Comparison of ENCODE assay signal across 20 cellular contexts in genomic region chr5:79011219-79011836, GRCh38. TPM values are rescaled to one million over a fixed set of nuclear protein-coding genes. Genes with fewer than 3 reads are reported as not detected.
DNase-seq lines count a peak whose midpoint lies in the region; ATAC-seq, FAIRE-seq and TF ChIP-seq lines count a peak whose summit lies in the region.
"Had no signal": no experiment of that assay in that cellular context is flagged by ENCODE, and none has a peak within 500 bp of the region (broad histone marks: within the 10 kb centered on the region; RNA-seq: fewer than 3 reads in every experiment).

No MANE protein-coding gene starts in this region.

- H3K27ac Mint-ChIP-seq in astrocyte (ENCODE audit: unreplicated experiment) (no peak overlapping the region), natural killer cell (no peak overlapping the region)
- H3K27ac Mint-ChIP-seq: CD14-positive monocyte, immature natural killer cell had no signal

- H2AFZ ChIP-seq in astrocyte (ENCODE audit: low read depth, low read length), result no peak overlapping the region
- no peak overlapping the region for H2AFZ ChIP-seq in HepG2 (ENCODE audit: low read length)

- H3K9ac ChIP-seq in astrocyte (ENCODE audit: low read length) (no peak overlapping the region), HepG2 (ENCODE audit: insufficient read depth, low read depth, low read length) (no peak overlapping the region)

- H3K9me3 ChIP-seq in astrocyte (ENCODE audit: insufficient read depth, low read depth, low read length) (peaks cover 5% of the 10 kb centered on the region), HepG2 (ENCODE audit: low read length) (0 out of 2 replicates have a peak, but pooled peaks cover 8% of the 10 kb centered on the region)

- DNase-seq in AG20443 (ENCODE audit: low spot score) (peak; percentile 48), GM12892 (ENCODE audit: insufficient read length) (no peak), astrocyte (ENCODE audit: low read depth) (peak; percentile 88), HepG2 (ENCODE audit: low spot score) (no peak), natural killer cell (no peak), activated gamma-delta T cell (lab: John Stamatoyannopoulos, UW) (no peak), NCI-H1092 (lab: John Stamatoyannopoulos, UW) (no peak)
- no peak for DNase-seq in activated CD4-positive, alpha-beta T cell treated with anti-CD3 and anti-CD28 coated beads for 4 hours
- DNase-seq: activated CD4-positive, CD25-positive, alpha-beta regulatory T cell; activated naive CD4-positive, alpha-beta T cell treated with Interleukin-2 at 50 U/mL for 16 hours; immature natural killer cell; NCI-H187 treated with DMSO at 0.1 percent for 48 hours; NCI-H524; nucleus accumbens; Peyer's patch; stomach; T-helper 1 cell had no signal

- peak; percentile 74 for ATAC-seq in HepG2
- no peak for ATAC-seq in natural killer cell

- H3K4me1 ChIP-seq in astrocyte (ENCODE audit: insufficient read depth, low read length), result no peaks in the 10 kb centered on the region
- H3K4me1 ChIP-seq in HepG2 (ENCODE audit: insufficient read depth, low read length), result peaks cover 31% of the 10 kb centered on the region
- H3K4me1 ChIP-seq: Peyer's patch, stomach had no signal

- H3K27ac ChIP-seq in astrocyte (ENCODE audit: low read depth, low read length) (no peak overlapping the region), HepG2 (ENCODE audit: extremely low read length, insufficient read depth, low read length) (no peak overlapping the region)
- H3K27ac ChIP-seq: Peyer's patch, stomach had no signal

- H3K79me2 ChIP-seq in astrocyte (ENCODE audit: insufficient read depth, low read length) (no peaks in the 10 kb centered on the region), HepG2 (ENCODE audit: insufficient read depth, low read length) (no peaks in the 10 kb centered on the region)

- H3K4me1 Mint-ChIP-seq in astrocyte (ENCODE audit: low read depth, unreplicated experiment) (no peaks in the 10 kb centered on the region), natural killer cell (no peaks in the 10 kb centered on the region)
- H3K4me1 Mint-ChIP-seq: CD14-positive monocyte, immature natural killer cell had no signal

- no peaks in the 10 kb centered on the region for H3K36me3 Mint-ChIP-seq in astrocyte (ENCODE audit: low read depth, unreplicated experiment)
- H3K36me3 Mint-ChIP-seq in natural killer cell, result no peaks in the 10 kb centered on the region
- H3K36me3 Mint-ChIP-seq: CD14-positive monocyte had no signal

- H4K20me1 ChIP-seq in astrocyte (ENCODE audit: insufficient read depth, low read length) (no peaks in the 10 kb centered on the region), HepG2 (ENCODE audit: insufficient read depth, low read length) (no peaks in the 10 kb centered on the region)

- in situ Hi-C loops in HepG2 (cut with HindIII; ENCODE audit: extremely low pct_ligation_motif_present, low pct_unique_long_range_greater_than_20kb), result loop anchor here (25.0 kb wide), 1 partner anchor 451 kb away; no protein-coding TSS in a partner anchor

- no peak for TF ChIP-seq RAD21 in HepG2 (CRISPR knock-in tag; IDR thresholded peaks at IDR 0.05)

- intact Hi-C loops in HepG2 (cut with micrococcal nuclease; ENCODE audit: unreplicated experiment), result no loop called here
- intact Hi-C loops in natural killer cell (cut with micrococcal nuclease), result no loop called here

- H3K4me3 Mint-ChIP-seq in astrocyte (ENCODE audit: unreplicated experiment) (no peak overlapping the region), natural killer cell (no peak overlapping the region)
- H3K4me3 Mint-ChIP-seq: CD14-positive monocyte, immature natural killer cell had no signal

- WGBS in HepG2 (ENCODE audit: low lambda C conversion rate), result 89% methylated on average over 1 of the region's 1 CpG

- TF ChIP-seq EP300 in HepG2 (IDR thresholded peaks at IDR 0.05; ENCODE audit: low read depth in 2 of 2, low read length in 2 of 2), result no peak
- TF ChIP-seq EP300 in HepG2 (CRISPR knock-in tag; IDR thresholded peaks at IDR 0.05; ENCODE audit: borderline replicate concordance), result no peak

- no peaks in the 10 kb centered on the region for H3K36me3 ChIP-seq in astrocyte (ENCODE audit: insufficient read depth, low read length)
- no peaks in the 10 kb centered on the region for H3K36me3 ChIP-seq in HepG2 (replicated peaks in 1 of 2; ENCODE audit: control insufficient read depth in 1 of 2, insufficient read depth in 2 of 2, low read length in 2 of 2)
- H3K36me3 ChIP-seq: Peyer's patch, stomach had no signal

- H3K27me3 ChIP-seq in astrocyte (ENCODE audit: insufficient read depth, low read length) (no peaks in the 10 kb centered on the region), HepG2 (ENCODE audit: control insufficient read depth in 1 of 2, insufficient read depth in 2 of 2, low read length in 2 of 2) (no peaks in the 10 kb centered on the region)
- H3K27me3 ChIP-seq: Peyer's patch, stomach had no signal

- POLR2A ChIA-PET in HepG2 (lab: Yijun Ruan, JAX), result no interaction called here

- H3K27me3 Mint-ChIP-seq in astrocyte (ENCODE audit: low read depth, unreplicated experiment), result no peaks in the 10 kb centered on the region
- peaks cover 14 to 48% of the 10 kb centered on the region in 2 donors for H3K27me3 Mint-ChIP-seq in natural killer cell (ENCODE audit: low read depth in 2 of 2)

- H3K9me3 Mint-ChIP-seq in astrocyte (ENCODE audit: unreplicated experiment) (peaks cover 6% of the 10 kb centered on the region), natural killer cell (peaks cover 3 to 6% of the 10 kb centered on the region in 2 donors)

- TF ChIP-seq CTCF in astrocyte (IDR thresholded peaks at IDR 0.05; ENCODE audit: insufficient read depth, low read depth, low read length) (no peak), HepG2 (CRISPR knock-in tag; IDR thresholded peaks at IDR 0.05) (no peak), natural killer cell (IDR thresholded peaks at IDR 0.05) (no peak)

- CTCF ChIA-PET in HepG2 (lab: Yijun Ruan, JAX; ENCODE audit: low intra/inter-chr PET ratio, low total read pairs), result no interaction called here

- no TSS peak for BruUV-seq in HepG2 (replicated peaks; lab: Mats Ljungman, UMichigan)

- no peak overlapping the region for H3K4me2 ChIP-seq in astrocyte (ENCODE audit: low read length)
- no peak overlapping the region for H3K4me2 ChIP-seq in HepG2 (ENCODE audit: low read depth, low read length)
- H3K4me2 ChIP-seq: smooth muscle cell had no signal

- H3K4me3 ChIP-seq in astrocyte (ENCODE audit: insufficient read depth, low read depth, low read length) (no peak overlapping the region), HepG2 (replicated peaks in 1 of 3; ENCODE audit: insufficient read depth in 1 of 3, low read depth in 2 of 3, low read length in 3 of 3) (no peak overlapping the region)
- H3K4me3 ChIP-seq: Peyer's patch, smooth muscle cell, stomach had no signal

- peak; percentile 40 for FAIRE-seq in GM12892 (lab: Jason Lieb, UNC)
- FAIRE-seq in astrocyte (lab: Jason Lieb, UNC), result peak; percentile 59
- FAIRE-seq in HepG2 (lab: Jason Lieb, UNC), result no peak
- FAIRE-seq: bronchial epithelial cell had no signal

- no peak for TF ChIP-seq POLR2A in GM12892 (IDR thresholded peaks at IDR 0.05; ENCODE audit: low read depth, low read length)
- TF ChIP-seq POLR2A in HepG2 (IDR thresholded peaks at IDR 0.05; ENCODE audit: insufficient read depth in 1 of 2, low read depth in 2 of 2, low read length in 2 of 2), result no peak

RNA-seq across cellular contexts. Expression of gene ARSB, which starts 26.2 kb away (rescaled TPM):
- 3.3 TPM for polyA plus RNA-seq in GM12892 (2012; ENCODE audit: missing spikeins)
- total RNA-seq in astrocyte (30.2 and 32.0 TPM in 2 replicates), HepG2 (2016; rRNA removed; fragmentation: Illumina TruSeq; extraction: Trizol) (29.5 and 52.6 TPM in 2 replicates), natural killer cell (10 to 100 TPM in 1 of 3 donors, 1 to 10 TPM in 2; 8.6 to 12.8 (median 8.9) TPM)
- 31.9 and 35.6 TPM in 2 replicates for total RNA-seq in HepG2 (2016; cell fraction: cytosol; rRNA removed; fragmentation: Illumina TruSeq; extraction: Trizol; ENCODE audit: low read depth)
- 27.5 and 50.9 TPM in 2 replicates for total RNA-seq in HepG2 (2016; cell fraction: insoluble cytoplasmic fraction; rRNA removed; fragmentation: Illumina TruSeq; extraction: Trizol)
- total RNA-seq in HepG2 (2016; cell fraction: membrane; rRNA removed; fragmentation: Illumina TruSeq; extraction: Trizol), result 31.2 TPM in 2 replicates
- total RNA-seq in HepG2 (2016; cell fraction: nucleus; rRNA removed; fragmentation: Illumina TruSeq; extraction: Trizol), result 68.6 and 68.7 TPM in 2 replicates
- polyA plus RNA-seq in HepG2 (2011; rRNA removed), result 60.8 and 66.4 TPM in 2 replicates
- 47.7 and 50.6 TPM in 2 replicates for polyA plus RNA-seq in HepG2 (2011; cell fraction: cytosol; rRNA removed)
- 32.8 and 34.4 TPM in 2 replicates for polyA plus RNA-seq in HepG2 (2011; cell fraction: nucleus; rRNA removed)
- 36.1 and 38.1 TPM in 2 replicates for polyA plus RNA-seq in HepG2 (2012)
- polyA plus RNA-seq in HepG2 (2016; cell fraction: cytosol; fragmentation: Illumina TruSeq; extraction: Trizol; ENCODE audit: low read depth), result 6.9 and 7.3 TPM in 2 replicates
- polyA plus RNA-seq in HepG2 (2016; cell fraction: insoluble cytoplasmic fraction; fragmentation: Illumina TruSeq; extraction: Trizol; ENCODE audit: low read depth), result 20.7 and 24.7 TPM in 2 replicates
- polyA plus RNA-seq in HepG2 (2016; cell fraction: membrane; fragmentation: Illumina TruSeq; extraction: Trizol; ENCODE audit: low read depth), result 10.7 and 11.5 TPM in 2 replicates
- polyA plus RNA-seq in HepG2 (2016; cell fraction: nucleus; fragmentation: Illumina TruSeq; extraction: Trizol; ENCODE audit: insufficient read depth, low read depth), result 62.9 and 65.1 TPM in 2 replicates
- 13.2 and 89.5 TPM in 2 replicates for polyA minus RNA-seq in HepG2 (2011; rRNA and poly(A)+ RNA removed; ENCODE audit: low replicate concordance)
- polyA minus RNA-seq in HepG2 (2011; cell fraction: cytosol; rRNA and poly(A)+ RNA removed), result 71.8 and 79.4 TPM in 2 replicates
- polyA minus RNA-seq in HepG2 (2011; cell fraction: nucleus; rRNA and poly(A)+ RNA removed), result 74.4 and 82.4 TPM in 2 replicates

RNA-seq across cellular contexts. Expression of gene DMGDH, which starts 58.1 kb away (rescaled TPM):
- 0.28 TPM for polyA plus RNA-seq in GM12892 (2012; ENCODE audit: missing spikeins)
- total RNA-seq in astrocyte, result not detected in 2 replicates
- 4.6 and 7.9 TPM in 2 replicates for total RNA-seq in HepG2 (2016; rRNA removed; fragmentation: Illumina TruSeq; extraction: Trizol)
- 2.6 and 5.4 TPM in 2 replicates for total RNA-seq in HepG2 (2016; cell fraction: cytosol; rRNA removed; fragmentation: Illumina TruSeq; extraction: Trizol; ENCODE audit: low read depth)
- total RNA-seq in HepG2 (2016; cell fraction: insoluble cytoplasmic fraction; rRNA removed; fragmentation: Illumina TruSeq; extraction: Trizol), result 4.1 and 7.2 TPM in 2 replicates
- total RNA-seq in HepG2 (2016; cell fraction: membrane; rRNA removed; fragmentation: Illumina TruSeq; extraction: Trizol), result 6.9 and 7.7 TPM in 2 replicates
- total RNA-seq in HepG2 (2016; cell fraction: nucleus; rRNA removed; fragmentation: Illumina TruSeq; extraction: Trizol), result 5.3 and 6.5 TPM in 2 replicates
- polyA plus RNA-seq in HepG2 (2011; rRNA removed), result 3.2 and 3.6 TPM in 2 replicates
- 2.2 and 3.7 TPM in 2 replicates for polyA plus RNA-seq in HepG2 (2011; cell fraction: cytosol; rRNA removed)
- polyA plus RNA-seq in HepG2 (2011; cell fraction: nucleus; rRNA removed), result 1.9 and 2.6 TPM in 2 replicates
- 3.9 and 8.5 TPM in 2 replicates for polyA plus RNA-seq in HepG2 (2012)
- 1.9 and 2.1 TPM in 2 replicates for polyA plus RNA-seq in HepG2 (2016; cell fraction: cytosol; fragmentation: Illumina TruSeq; extraction: Trizol; ENCODE audit: low read depth)
- 3.3 and 4.2 TPM in 2 replicates for polyA plus RNA-seq in HepG2 (2016; cell fraction: insoluble cytoplasmic fraction; fragmentation: Illumina TruSeq; extraction: Trizol; ENCODE audit: low read depth)
- 3.1 and 5.1 TPM in 2 replicates for polyA plus RNA-seq in HepG2 (2016; cell fraction: membrane; fragmentation: Illumina TruSeq; extraction: Trizol; ENCODE audit: low read depth)
- polyA plus RNA-seq in HepG2 (2016; cell fraction: nucleus; fragmentation: Illumina TruSeq; extraction: Trizol; ENCODE audit: insufficient read depth, low read depth), result 3.9 and 4.6 TPM in 2 replicates
- 0.35 and 2.7 TPM in 2 replicates for polyA minus RNA-seq in HepG2 (2011; rRNA and poly(A)+ RNA removed; ENCODE audit: low replicate concordance)
- polyA minus RNA-seq in HepG2 (2011; cell fraction: cytosol; rRNA and poly(A)+ RNA removed), result 2.3 and 3.3 TPM in 2 replicates
- polyA minus RNA-seq in HepG2 (2011; cell fraction: nucleus; rRNA and poly(A)+ RNA removed), result 6.1 and 8.1 TPM in 2 replicates
- 1 to 10 TPM in 2 of 3 donors, under 1 TPM in 1; 0.43 to 2.9 (median 2.4) TPM for total RNA-seq in natural killer cell
- total RNA-seq: smooth muscle cell had no signal
- polyA plus RNA-seq: CD14-positive monocyte had no signal

RNA-seq across cellular contexts. Expression of gene BHMT2, which starts 58.2 kb away (rescaled TPM):
- not detected for polyA plus RNA-seq in GM12892 (2012; ENCODE audit: missing spikeins)
- not detected in 2 replicates for total RNA-seq in astrocyte
- 18.8 and 24.1 TPM in 2 replicates for total RNA-seq in HepG2 (2016; rRNA removed; fragmentation: Illumina TruSeq; extraction: Trizol)
- total RNA-seq in HepG2 (2016; cell fraction: cytosol; rRNA removed; fragmentation: Illumina TruSeq; extraction: Trizol; ENCODE audit: low read depth), result 3.8 and 4.2 TPM in 2 replicates
- 20.1 and 22.9 TPM in 2 replicates for total RNA-seq in HepG2 (2016; cell fraction: insoluble cytoplasmic fraction; rRNA removed; fragmentation: Illumina TruSeq; extraction: Trizol)
- 9.9 and 10.6 TPM in 2 replicates for total RNA-seq in HepG2 (2016; cell fraction: membrane; rRNA removed; fragmentation: Illumina TruSeq; extraction: Trizol)
- 12.4 and 16.0 TPM in 2 replicates for total RNA-seq in HepG2 (2016; cell fraction: nucleus; rRNA removed; fragmentation: Illumina TruSeq; extraction: Trizol)
- polyA plus RNA-seq in HepG2 (2011; rRNA removed), result 11.4 and 13.8 TPM in 2 replicates
- 7.9 and 9.3 TPM in 2 replicates for polyA plus RNA-seq in HepG2 (2011; cell fraction: cytosol; rRNA removed)
- polyA plus RNA-seq in HepG2 (2011; cell fraction: nucleus; rRNA removed), result 9.9 and 17.2 TPM in 2 replicates
- polyA plus RNA-seq in HepG2 (2012), result 17.3 and 29.7 TPM in 2 replicates
- 4.8 and 5.9 TPM in 2 replicates for polyA plus RNA-seq in HepG2 (2016; cell fraction: cytosol; fragmentation: Illumina TruSeq; extraction: Trizol; ENCODE audit: low read depth)
- 24.9 and 32.3 TPM in 2 replicates for polyA plus RNA-seq in HepG2 (2016; cell fraction: insoluble cytoplasmic fraction; fragmentation: Illumina TruSeq; extraction: Trizol; ENCODE audit: low read depth)
- 7.8 and 10.1 TPM in 2 replicates for polyA plus RNA-seq in HepG2 (2016; cell fraction: membrane; fragmentation: Illumina TruSeq; extraction: Trizol; ENCODE audit: low read depth)
- 41.7 and 45.7 TPM in 2 replicates for polyA plus RNA-seq in HepG2 (2016; cell fraction: nucleus; fragmentation: Illumina TruSeq; extraction: Trizol; ENCODE audit: insufficient read depth, low read depth)
- polyA minus RNA-seq in HepG2 (2011; rRNA and poly(A)+ RNA removed; ENCODE audit: low replicate concordance), result 8.8 TPM in 1 of 2 replicates, not detected in the other
- polyA minus RNA-seq in HepG2 (2011; cell fraction: cytosol; rRNA and poly(A)+ RNA removed), result 3.7 and 5.3 TPM in 2 replicates
- polyA minus RNA-seq in HepG2 (2011; cell fraction: nucleus; rRNA and poly(A)+ RNA removed), result 18.4 and 18.5 TPM in 2 replicates
- total RNA-seq in natural killer cell, result not detected
- total RNA-seq: bronchial epithelial cell, smooth muscle cell had no signal
- polyA plus RNA-seq: CD14-positive monocyte, immature natural killer cell, smooth muscle cell had no signal

Comparison
In these comparisons a context has a peak if more than half of its experiments do, and no peak if none do; other contexts are left out.
1. DNase-seq: peak in AG20443 (single experiment) and astrocyte (single experiment); none in GM12892 (single experiment), HepG2 (single experiment), natural killer cell (single experiment), activated gamma-delta T cell (single experiment), NCI-H1092 (single experiment) and activated CD4-positive, alpha-beta T cell treated with anti-CD3 and anti-CD28 coated beads for 4 hours (0 of 2).